8 cellular contexts compared by ENCODE assay signal in genomic region chr10:104291439-104291951, GRCh38. TPM values are rescaled to one million over a fixed set of nuclear protein-coding genes. Genes with fewer than 3 reads are reported as not detected.
DNase-seq lines count a peak whose midpoint lies in the region; ATAC-seq and TF ChIP-seq lines count a peak whose summit lies in the region.

No MANE protein-coding gene starts in this region.

- intact Hi-C loops in lower lobe of right lung (cut with DNase I): loop anchor here (5.0 kb wide), 1 partner anchor 61 kb away; the partner anchor contains the start of gene CFAP58

- no peaks in the 10 kb centered on the region for H3K4me1 ChIP-seq in lower lobe of right lung

- H3K4me3 Mint-ChIP-seq in activated CD4-positive, alpha-beta T cell treated with anti-CD3 and anti-CD28 coated beads, Interleukin-2, amount 10 ng/mL, durations not matched to agents 7 days and 5 days: no peak overlapping the region

- no peaks in the 10 kb centered on the region for H3K27me3 ChIP-seq in lower lobe of right lung (ENCODE audit: low read depth)

- no peak overlapping the region for H3K27ac ChIP-seq in lower lobe of right lung

- peak; percentile 100 for TF ChIP-seq CTCF in lower lobe of right lung (IDR thresholded peaks at IDR 0.05)

- no peak overlapping the region for H3K27ac Mint-ChIP-seq in activated CD4-positive, alpha-beta T cell treated with anti-CD3 and anti-CD28 coated beads, Interleukin-2, amount 10 ng/mL, durations not matched to agents 7 days and 5 days

- H3K9me3 Mint-ChIP-seq in activated CD4-positive, alpha-beta T cell treated with anti-CD3 and anti-CD28 coated beads, Interleukin-2, amount 10 ng/mL, durations not matched to agents 7 days and 5 days: no peaks in the 10 kb centered on the region

- ATAC-seq in GM19324 (IDR thresholded peaks at IDR 0.05; ENCODE audit: low FRiP score, unreplicated experiment) (peak; percentile 93), HG03378 (IDR thresholded peaks at IDR 0.05; ENCODE audit: unreplicated experiment) (peak; percentile 94), lower lobe of right lung (peak; percentile 98 to 99)

- H3K9me3 ChIP-seq in lower lobe of right lung: no peaks in the 10 kb centered on the region

- CTCF ChIA-PET in activated CD4-positive, alpha-beta T cell treated with anti-CD3 and anti-CD28 coated beads, Interleukin-2, amount 10 ng/mL, durations not matched to agents 7 days and 5 days (lab: Charles Lee): interaction anchor here (0.6 to 5.0 kb wide), 25 partner anchors 8 to 518 kb away, joined by 3 to 82 read pairs (median 5); partner anchors contain the start of genes CFAP58 and GSTO1

- peaks cover 14% of the 10 kb centered on the region for H3K4me1 Mint-ChIP-seq in activated CD4-positive, alpha-beta T cell treated with anti-CD3 and anti-CD28 coated beads, Interleukin-2, amount 10 ng/mL, durations not matched to agents 7 days and 5 days

- no peaks in the 10 kb centered on the region for H3K36me3 ChIP-seq in lower lobe of right lung

- H3K36me3 Mint-ChIP-seq in activated CD4-positive, alpha-beta T cell treated with anti-CD3 and anti-CD28 coated beads, Interleukin-2, amount 10 ng/mL, durations not matched to agents 7 days and 5 days (ENCODE audit: low read depth): no peaks in the 10 kb centered on the region

- POLR2A ChIA-PET in activated CD4-positive, alpha-beta T cell treated with anti-CD3 and anti-CD28 coated beads, Interleukin-2, amount 10 ng/mL, durations not matched to agents 7 days and 5 days (lab: Charles Lee): no interaction called here

- H3K27me3 Mint-ChIP-seq in activated CD4-positive, alpha-beta T cell treated with anti-CD3 and anti-CD28 coated beads, Interleukin-2, amount 10 ng/mL, durations not matched to agents 7 days and 5 days: peaks cover 18% of the 10 kb centered on the region

- DNase-seq in CD1c-positive myeloid dendritic cell (ENCODE audit: extremely low spot score) (peak; percentile 95), NCI-H510A (lab: John Stamatoyannopoulos, UW) (peak; percentile 82), dermis blood vessel endothelial cell (peak; percentile 91), lower lobe of right lung (peak; percentile 95)
- DNase-seq in activated CD4-positive, alpha-beta T cell treated with anti-CD3 and anti-CD28 coated beads, Interleukin-2, amount 10 ng/mL, durations not matched to agents 7 days and 5 days: peak; percentile 89
- DNase-seq in stimulated activated CD8-positive, alpha-beta memory T cell treated with anti-CD3 and anti-CD28 coated beads, Interleukin-12 subunit alpha, Interleukin-12 subunit beta, amount 100 ng/mL, for 4 hours (ENCODE audit: low read depth): peak; percentile 72

- H3K4me3 ChIP-seq in lower lobe of right lung: no peak overlapping the region

RNA-seq across cellular contexts. Expression of gene GSTO2, which starts 22.5 kb away (rescaled TPM):
- 1 to 10 TPM in 1 of 2 experiments, under 1 TPM in 1; 0.81 to 1.3 TPM for total RNA-seq in activated CD4-positive, alpha-beta T cell treated with anti-CD3 and anti-CD28 coated beads, Interleukin-2, amount 10 ng/mL, durations not matched to agents 7 days and 5 days
- total RNA-seq in dermis blood vessel endothelial cell: 0.51 and 0.85 TPM in 2 replicates
- 7.8 TPM for total RNA-seq in lower lobe of right lung

RNA-seq across cellular contexts. Expression of gene GSTO1, which starts 36.8 kb away (rescaled TPM):
- total RNA-seq in activated CD4-positive, alpha-beta T cell treated with anti-CD3 and anti-CD28 coated beads, Interleukin-2, amount 10 ng/mL, durations not matched to agents 7 days and 5 days: 100 to 1,000 TPM; 129 to 139 TPM
- total RNA-seq in dermis blood vessel endothelial cell: 147 and 348 TPM in 2 replicates
- 133 TPM for total RNA-seq in lower lobe of right lung

RNA-seq across cellular contexts. Expression of gene ITPRIP, which starts 46.8 kb away (rescaled TPM):
- total RNA-seq in activated CD4-positive, alpha-beta T cell treated with anti-CD3 and anti-CD28 coated beads, Interleukin-2, amount 10 ng/mL, durations not matched to agents 7 days and 5 days: 10 to 100 TPM; 24.9 to 26.5 TPM
- 29.3 and 39.9 TPM in 2 replicates for total RNA-seq in dermis blood vessel endothelial cell
- total RNA-seq in lower lobe of right lung: 37.0 TPM

RNA-seq across cellular contexts. Expression of gene CFAP43, which starts 59.3 kb away (rescaled TPM):
- total RNA-seq in activated CD4-positive, alpha-beta T cell treated with anti-CD3 and anti-CD28 coated beads, Interleukin-2, amount 10 ng/mL, durations not matched to agents 7 days and 5 days: not detected
- total RNA-seq in dermis blood vessel endothelial cell: 0.23 TPM in 1 of 2 replicates, not detected in the other
- total RNA-seq in lower lobe of right lung: 12.9 TPM
